In the genomic region with DNA sequence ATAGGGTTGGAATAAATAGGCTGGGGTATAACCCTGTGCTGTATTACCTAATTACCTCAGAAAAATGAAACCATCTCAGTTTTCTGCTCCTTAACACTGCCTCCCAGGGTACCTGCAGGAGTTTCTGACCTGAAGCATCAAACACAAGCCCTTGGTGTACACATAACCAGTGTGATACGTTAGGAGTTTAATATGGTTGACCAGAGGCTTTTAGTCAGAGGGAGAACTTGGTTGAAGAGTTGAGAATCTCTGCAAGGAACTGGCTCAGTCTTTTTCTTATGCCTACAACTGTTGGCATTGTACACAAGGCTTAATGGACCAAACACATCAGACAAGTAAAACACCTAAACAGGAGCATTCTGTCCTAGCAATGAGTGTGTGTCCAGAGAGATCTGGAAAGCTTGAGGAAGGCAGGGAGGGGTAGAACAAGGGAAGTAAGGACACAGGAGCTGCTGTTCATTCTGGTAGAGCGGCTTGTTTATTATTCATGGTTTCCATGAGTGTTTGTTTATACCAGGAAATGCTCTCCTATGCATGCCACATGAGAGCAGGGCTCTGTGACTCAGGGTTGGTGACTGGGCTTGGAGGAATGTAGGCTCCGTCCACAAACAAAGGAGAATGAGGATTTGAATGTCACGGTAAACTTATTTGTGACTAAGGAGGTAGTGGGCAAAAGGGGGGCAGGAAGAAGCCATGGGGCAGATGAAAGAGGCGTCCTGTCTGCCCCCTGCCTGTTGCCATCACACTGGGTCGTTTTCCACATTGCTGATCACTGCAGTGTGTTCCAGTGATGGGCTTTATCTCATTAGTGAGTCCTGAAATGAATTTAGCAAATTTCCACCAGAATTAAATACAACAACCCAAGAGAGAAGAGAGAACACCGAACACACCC, we compare ENCODE assay signal across 9 cellular contexts. TPM values are rescaled to one million over a fixed set of nuclear protein-coding genes. Genes with fewer than 3 reads are reported as not detected.
DNase-seq lines count a peak whose midpoint lies in the region; ATAC-seq and TF ChIP-seq lines count a peak whose summit lies in the region.
"Had no signal": no experiment of that assay in that cellular context is flagged by ENCODE, and none has a peak within 500 bp of the region (broad histone marks: within the 10 kb centered on the region; RNA-seq: fewer than 3 reads in every experiment).

No MANE protein-coding gene starts in this region.

- peak overlapping the region; percentile 96 for H3K27ac Mint-ChIP-seq in HFFc6
- H3K27ac Mint-ChIP-seq in activated T-helper 17 cell treated with anti-CD3 and anti-CD28 coated beads, Interleukin-2, amount 50 U/mL, for 72 hours, result no peak overlapping the region

- H3K9ac ChIP-seq in stomach smooth muscle (ENCODE audit: low read length in 2 of 2), result no peak overlapping the region

- no peaks in the 10 kb centered on the region for H3K9me3 Mint-ChIP-seq in HFFc6
- H3K9me3 Mint-ChIP-seq in activated T-helper 17 cell treated with anti-CD3 and anti-CD28 coated beads, Interleukin-2, amount 50 U/mL, for 72 hours, result no peaks in the 10 kb centered on the region

- no peaks in the 10 kb centered on the region for H3K36me3 ChIP-seq in stomach smooth muscle (ENCODE audit: control insufficient read depth in 2 of 2, insufficient read depth in 2 of 2, low read length in 2 of 2)
- H3K36me3 ChIP-seq: thyroid gland had no signal

- no peaks in the 10 kb centered on the region for H3K27me3 ChIP-seq in stomach smooth muscle (ENCODE audit: control insufficient read depth in 1 of 2, insufficient read depth in 2 of 2, low read length in 2 of 2)
- H3K27me3 ChIP-seq: thyroid gland had no signal

- H3K4me1 ChIP-seq in stomach smooth muscle (ENCODE audit: control insufficient read depth, insufficient read depth, low read length), result no peaks in the 10 kb centered on the region

- DNase-seq in HFFc6 (peak; percentile 99), iPS DF 19.7 (ENCODE audit: low read depth, low spot score) (peak; percentile 72), NCI-H1436 treated with DMSO at 0.1 percent for 48 hours (lab: John Stamatoyannopoulos, UW) (no peak), NCI-H2107 treated with DMSO at 0.1 percent for 48 hours (lab: John Stamatoyannopoulos, UW; ENCODE audit: unreplicated experiment) (no peak)
- DNase-seq in activated CD4-positive, alpha-beta T cell treated with anti-CD3 and anti-CD28 coated beads, Interleukin-2, amount 50 U/mL, for 4 hours, result no peak

- TF ChIP-seq CTCF in HFFc6 (IDR thresholded peaks at IDR 0.05), result peak; percentile 50

- peak; percentile 78 for ATAC-seq in activated T-helper 17 cell treated with anti-CD3 and anti-CD28 coated beads, Interleukin-2, amount 50 U/mL, for 72 hours (replicated peaks)
- ATAC-seq in HG02970 (IDR thresholded peaks at IDR 0.05; ENCODE audit: low FRiP score, unreplicated experiment), result no peak

- H3K4me3 ChIP-seq in stomach smooth muscle (ENCODE audit: low read length in 2 of 2), result no peak overlapping the region
- H3K4me3 ChIP-seq: thyroid gland had no signal

- H3K9me3 ChIP-seq in stomach smooth muscle (ENCODE audit: control insufficient read depth in 2 of 2, low read length in 2 of 2), result no peaks in the 10 kb centered on the region
- H3K9me3 ChIP-seq: thyroid gland had no signal

- H3K36me3 Mint-ChIP-seq in HFFc6 (ENCODE audit: low read depth), result no peaks in the 10 kb centered on the region
- H3K36me3 Mint-ChIP-seq in activated T-helper 17 cell treated with anti-CD3 and anti-CD28 coated beads, Interleukin-2, amount 50 U/mL, for 72 hours (ENCODE audit: low read depth), result no peaks in the 10 kb centered on the region

- H3K4me1 Mint-ChIP-seq in HFFc6 (ENCODE audit: low read depth), result peaks cover 47% of the 10 kb centered on the region
- H3K4me1 Mint-ChIP-seq in activated T-helper 17 cell treated with anti-CD3 and anti-CD28 coated beads, Interleukin-2, amount 50 U/mL, for 72 hours, result peaks cover 9% of the 10 kb centered on the region

- H3K4me3 Mint-ChIP-seq in HFFc6, result peak overlapping the region; percentile 73
- H3K4me3 Mint-ChIP-seq in activated T-helper 17 cell treated with anti-CD3 and anti-CD28 coated beads, Interleukin-2, amount 50 U/mL, for 72 hours, result no peak overlapping the region

- peak overlapping the region; percentile 13 for H3K27ac ChIP-seq in stomach smooth muscle (ENCODE audit: low read length)

- H3K27me3 Mint-ChIP-seq in HFFc6 (ENCODE audit: insufficient read depth), result no peaks in the 10 kb centered on the region; the same call in 1 of the 2 replicates
- peaks cover 19% of the 10 kb centered on the region for H3K27me3 Mint-ChIP-seq in activated T-helper 17 cell treated with anti-CD3 and anti-CD28 coated beads, Interleukin-2, amount 50 U/mL, for 72 hours

RNA-seq across cellular contexts. Expression of a gene that starts 11.9 kb away (rescaled TPM):
- 1 to 10 TPM; 7.0 to 9.2 (median 8.4) TPM for total RNA-seq in HFFc6 (2021; fragmentation: NEBNext Ultra II Directional; extraction: Animal tissue kit (Norgen Biotek cat#: 25700))
- total RNA-seq in activated T-helper 17 cell treated with anti-CD3 and anti-CD28 coated beads, Interleukin-2, amount 50 U/mL, for 72 hours, result 10 to 100 TPM; 43.1 to 56.5 TPM

Comparison
In these comparisons a context has a peak if more than half of its experiments do, and no peak if none do; other contexts are left out.
1. DNase-seq: peak in HFFc6 (single experiment) and iPS DF 19.7 (single experiment); none in NCI-H1436 treated with DMSO at 0.1 percent for 48 hours (single experiment), activated CD4-positive, alpha-beta T cell treated with anti-CD3 and anti-CD28 coated beads, Interleukin-2, amount 50 U/mL, for 4 hours (0 of 2) and NCI-H2107 treated with DMSO at 0.1 percent for 48 hours (single experiment).
2. RNA of a gene that starts 11.9 kb away (total RNA-seq): 43.1 to 56.5 TPM in activated T-helper 17 cell treated with anti-CD3 and anti-CD28 coated beads, Interleukin-2, amount 50 U/mL, for 72 hours; 7.0 to 9.2 TPM in HFFc6; every median in the first group is over 4 times any median in the second.